ENCODE assay signal across 1 cellular context in genomic region chr1:204683284-204684205, GRCh38.
TF ChIP-seq lines count a peak whose summit lies in the region.

No MANE protein-coding gene starts in this region.

TF ChIP-seq in H1, 55 proteins besides CTCF, POLR2A, EP300 and RAD21:
- TF ChIP-seq KDM1A (IDR thresholded peaks at IDR 0.05; ENCODE audit: borderline replicate concordance, low read length) (no peak), CREB1 (IDR thresholded peaks at IDR 0.05) (no peak), RNF2 (IDR thresholded peaks at IDR 0.05; ENCODE audit: borderline replicate concordance, low read depth, low read length, missing control alignments, poor library complexity, severe bottlenecking) (no peak), SIRT6 (IDR thresholded peaks at IDR 0.05; ENCODE audit: low read length) (no peak), BRCA1 (IDR thresholded peaks at IDR 0.05; ENCODE audit: low read depth, low read length) (no peak), ASH2L (IDR thresholded peaks at IDR 0.05; ENCODE audit: low read length) (no peak), ZNF274 (IDR thresholded peaks at IDR 0.05; ENCODE audit: borderline replicate concordance, extremely low read depth, low read length) (no peak), BACH1 (IDR thresholded peaks at IDR 0.05; ENCODE audit: low read length) (no peak), YY1 (IDR thresholded peaks at IDR 0.05; ENCODE audit: low read depth, low read length) (no peak)
TF ChIP-seq in H1: peak in this region for 0.
